ENCODE assay signal across 21 cellular contexts in genomic region chr11:23398052-23398451, GRCh38.
"Had no signal": no experiment of that assay in that cellular context is flagged by ENCODE, and none has a peak within 500 bp of the region (broad histone marks: within the 10 kb centered on the region; RNA-seq: fewer than 3 reads in every experiment).

No MANE protein-coding gene starts in this region.

- H3K4me1 Mint-ChIP-seq: activated naive CD8-positive, alpha-beta T cell treated with anti-CD3 and anti-CD28 coated beads for 36 hours; nephron had no signal

- H3K27ac ChIP-seq: adrenal gland, body of pancreas, left ventricle myocardium inferior, spleen, thoracic aorta, uterus had no signal

- H3K27me3 Mint-ChIP-seq: activated naive CD8-positive, alpha-beta T cell treated with anti-CD3 and anti-CD28 coated beads for 36 hours had no signal

- H3K36me3 Mint-ChIP-seq: activated naive CD8-positive, alpha-beta T cell treated with anti-CD3 and anti-CD28 coated beads for 36 hours had no signal

- H3K36me3 ChIP-seq: adrenal gland, left ventricle myocardium inferior, spleen, thoracic aorta, uterus had no signal

- H3K27ac Mint-ChIP-seq: activated naive CD4-positive, alpha-beta T cell treated with anti-CD3 and anti-CD28 coated beads for 36 hours; activated naive CD8-positive, alpha-beta T cell treated with anti-CD3 and anti-CD28 coated beads for 36 hours; activated T-helper 1 cell treated with anti-CD3 and anti-CD28 coated beads, Interleukin-12 subunit alpha, Interleukin-12 subunit beta, Interleukin-2, Interleukin-4 antibody, amounts not matched to agents 30 ng/mL and 10 ng/mL and 1 ng/mL, durations not matched to agents 14 hours and 24 hours and 36 hours; nephron; T-helper 2 cell treated with Interferon-gamma antibody and Interleukin-4, amounts not matched to agents 5 μg/mL and 100 μg/mL, for 36 hours had no signal

- H3K9me3 ChIP-seq: adrenal gland, body of pancreas, left ventricle myocardium inferior, thoracic aorta, uterus had no signal

- H3K4me3 Mint-ChIP-seq: activated naive CD4-positive, alpha-beta T cell treated with anti-CD3 and anti-CD28 coated beads for 36 hours; activated naive CD8-positive, alpha-beta T cell treated with anti-CD3 and anti-CD28 coated beads for 36 hours; activated T-helper 1 cell treated with anti-CD3 and anti-CD28 coated beads, Interleukin-12 subunit alpha, Interleukin-12 subunit beta, Interleukin-2, Interleukin-4 antibody, amounts not matched to agents 30 ng/mL and 10 ng/mL and 1 ng/mL, durations not matched to agents 14 hours and 24 hours and 36 hours; nephron; T-helper 2 cell treated with Interferon-gamma antibody and Interleukin-4, amounts not matched to agents 5 μg/mL and 100 μg/mL, for 36 hours had no signal

- H3K9me3 Mint-ChIP-seq: activated T-helper 1 cell treated with anti-CD3 and anti-CD28 coated beads, Interleukin-12 subunit alpha, Interleukin-12 subunit beta, Interleukin-2, Interleukin-4 antibody, amounts not matched to agents 30 ng/mL and 10 ng/mL and 1 ng/mL, durations not matched to agents 14 hours and 24 hours and 36 hours had no signal

- H3K4me1 ChIP-seq: adrenal gland, body of pancreas, left ventricle myocardium inferior, spleen, uterus had no signal

- H3K4me3 ChIP-seq: adrenal gland, body of pancreas, left ventricle myocardium inferior, spleen, thoracic aorta, uterus had no signal

- DNase-seq: activated CD4-positive, alpha-beta T cell treated with anti-CD3 and anti-CD28 coated beads for 4 hours; activated CD4-positive, alpha-beta T cell treated with anti-CD3 and anti-CD28 coated beads, Interleukin-2, amount 50 U/mL, for 4 hours; activated CD8-positive, alpha-beta memory T cell treated with anti-CD3 and anti-CD28 coated beads for 24 hours; activated effector memory CD4-positive, alpha-beta T cell treated with anti-CD3 and anti-CD28 coated beads, Interleukin-2, amount 50 U/mL, for 16 hours; activated naive CD4-positive, alpha-beta T cell treated with anti-CD3 and anti-CD28 coated beads for 36 hours; activated naive CD8-positive, alpha-beta T cell treated with anti-CD3 and anti-CD28 coated beads for 36 hours; adrenal gland; aorta; body of pancreas; effector CD8-positive, alpha-beta T cell; left ventricle myocardium inferior; posterior cingulate gyrus; right cardiac atrium; spleen; stimulated activated naive CD8-positive, alpha-beta T cell treated with anti-CD3 and anti-CD28 coated beads, Interleukin-15, Interleukin-2, amounts not matched to agents 100 U/mL and 50 U/mL, for 24 hours; trophoblast cell; uterus had no signal

- ATAC-seq: body of pancreas; right cardiac atrium; stimulated activated naive CD8-positive, alpha-beta T cell treated with anti-CD3 and anti-CD28 coated beads, Interleukin-15, Interleukin-2, amounts not matched to agents 100 U/mL and 50 U/mL, for 24 hours had no signal

- H3K27me3 ChIP-seq: adrenal gland, body of pancreas, spleen, uterus had no signal
